8 cellular contexts compared by ENCODE assay signal in the genomic region with DNA sequence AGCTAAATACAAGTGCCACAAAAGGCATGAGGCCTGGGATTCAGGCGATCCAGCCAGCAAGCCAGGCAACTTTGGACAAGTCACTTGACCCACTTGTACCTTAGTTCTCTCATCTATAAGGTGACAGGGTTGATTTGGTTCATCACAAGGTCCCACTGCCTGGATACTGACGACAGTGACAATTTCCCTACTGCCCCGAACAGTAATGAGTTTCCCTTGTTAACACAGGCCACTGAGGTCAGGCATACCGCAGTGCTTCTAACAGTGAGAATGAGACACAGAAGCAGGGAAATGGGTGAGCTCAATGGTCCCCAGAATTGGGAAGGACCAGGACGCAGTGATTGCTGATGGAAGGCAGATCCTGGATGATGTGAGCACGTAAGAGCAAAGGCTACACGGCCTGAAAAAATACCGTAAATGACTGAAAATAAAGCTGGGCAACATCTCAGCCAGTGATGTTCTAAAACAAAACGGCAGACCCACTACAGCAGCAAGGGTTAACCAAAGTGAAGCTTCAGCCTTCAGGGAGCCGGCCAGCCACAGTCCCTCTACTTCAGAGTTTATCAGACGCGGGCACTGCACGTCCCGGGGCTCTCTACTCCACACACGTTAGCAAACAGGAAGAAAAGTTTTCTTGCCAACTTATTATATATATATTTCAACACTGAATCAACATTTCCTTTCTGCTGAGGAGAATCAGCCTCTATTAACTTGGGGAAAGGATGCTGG. TPM values are rescaled to one million over a fixed set of nuclear protein-coding genes. Genes with fewer than 3 reads are reported as not detected.
DNase-seq lines count a peak whose midpoint lies in the region; ATAC-seq, FAIRE-seq and TF ChIP-seq lines count a peak whose summit lies in the region.

No MANE protein-coding gene starts in this region.

- in situ Hi-C loops in K562 (cut with MboI) = no loop called here

- BruUV-seq in K562 (replicated peaks; lab: Mats Ljungman, UMichigan) = TSS peak; percentile 35

- H3K9ac ChIP-seq in K562 (ENCODE audit: insufficient read depth in 1 of 2, low read depth in 2 of 2, low read length in 2 of 2) = peak overlapping the region; percentile 85 to 98; a peak in 3 of 4 replicates

- H3K9me1 ChIP-seq in K562 (ENCODE audit: control insufficient read depth, insufficient read depth, low read length) = peaks cover 17% of the 10 kb centered on the region

- POLR2A ChIA-PET in K562 (lab: Yijun Ruan, JAX) = interaction anchor here (0.7 to 2.0 kb wide), 8 partner anchors 9 to 83 kb away, joined by 3 to 7 read pairs (median 4); no protein-coding TSS in a partner anchor

- H3K27ac ChIP-seq in K562 (ENCODE audit: extremely low read depth, low read depth, low read length) = peak overlapping the region; percentile 80
- H3K27ac ChIP-seq in right lobe of liver = peak overlapping the region; percentile 89 to 98 (median 93)
- peak overlapping the region; percentile 88 to 96 (median 94) for H3K27ac ChIP-seq in tibial nerve

- H3K27me3 ChIP-seq in K562 (ENCODE audit: control insufficient read depth in 2 of 2, insufficient read depth in 2 of 2, low read length in 2 of 2) (no peaks in the 10 kb centered on the region), right lobe of liver (no peaks in the 10 kb centered on the region), tibial nerve (no peaks in the 10 kb centered on the region)

- intact Hi-C loops in activated CD4-positive, alpha-beta T cell treated with anti-CD3 and anti-CD28 coated beads, Interleukin-2, amount 10 ng/mL, durations not matched to agents 24 days and 14 days (cut with micrococcal nuclease) = loop anchor here (1.0 to 10.0 kb wide), 11 partner anchors 9 to 1249 kb away; partner anchors contain the start of genes CANX, CNOT6, HNRNPH1 and RUFY1
- intact Hi-C loops in K562 (cut with micrococcal nuclease) (loop anchor here (2.0 to 10.0 kb wide), 3 partner anchors 29 to 223 kb away; partner anchors contain the start of gene ZFP62), right lobe of liver (cut with DNase I) (no loop called here)

- H3K4me1 Mint-ChIP-seq in activated CD4-positive, alpha-beta T cell treated with anti-CD3 and anti-CD28 coated beads, Interleukin-2, amount 10 ng/mL, durations not matched to agents 24 days and 14 days = peaks cover 73% of the 10 kb centered on the region

- H3K4me1 ChIP-seq in K562 (replicated peaks in 1 of 2; ENCODE audit: control insufficient read depth in 2 of 2, insufficient read depth in 2 of 2, low read length in 2 of 2) (peaks cover 56% of the 10 kb centered on the region in 2 experiments), right lobe of liver (peaks cover 0 to 83% (median 32%) of the 10 kb centered on the region in 4 donors), tibial nerve (peaks cover 0 to 89% (median 71%) of the 10 kb centered on the region in 4 donors)

- H3K9me3 Mint-ChIP-seq in activated CD4-positive, alpha-beta T cell treated with anti-CD3 and anti-CD28 coated beads, Interleukin-2, amount 10 ng/mL, durations not matched to agents 24 days and 14 days = no peaks in the 10 kb centered on the region

- TF ChIP-seq CTCF in K562 (IDR thresholded peaks at IDR 0.05 in 2 of 3, conservative IDR thresholded peaks at IDR 0.05 in 1 of 3; ENCODE audit: insufficient read depth in 2 of 3, low read depth in 1 of 3, low read length in 3 of 3) (no peak), right lobe of liver (IDR thresholded peaks at IDR 0.05) (no peak), tibial nerve (IDR thresholded peaks at IDR 0.05) (no peak)

- TF ChIP-seq POLR2A in K562 (conservative IDR thresholded peaks at IDR 0.05) (no peak), right lobe of liver (IDR thresholded peaks at IDR 0.05) (no peak), tibial nerve (IDR thresholded peaks at IDR 0.05) (no peak)

- CTCF ChIA-PET in K562 (lab: Yijun Ruan, JAX; ENCODE audit: low intra/inter-chr PET ratio) = no interaction called here

- no peaks in the 10 kb centered on the region for H3K27me3 Mint-ChIP-seq in activated CD4-positive, alpha-beta T cell treated with anti-CD3 and anti-CD28 coated beads, Interleukin-2, amount 10 ng/mL, durations not matched to agents 24 days and 14 days

- peaks cover 58% of the 10 kb centered on the region for H3K36me3 Mint-ChIP-seq in activated CD4-positive, alpha-beta T cell treated with anti-CD3 and anti-CD28 coated beads, Interleukin-2, amount 10 ng/mL, durations not matched to agents 24 days and 14 days (ENCODE audit: low read depth)

- H4K20me1 ChIP-seq in K562 (replicated peaks; ENCODE audit: control insufficient read depth, insufficient read depth, low read length) = peaks cover 40% of the 10 kb centered on the region

- peak overlapping the region; percentile 87 for H3K4me3 Mint-ChIP-seq in activated CD4-positive, alpha-beta T cell treated with anti-CD3 and anti-CD28 coated beads, Interleukin-2, amount 10 ng/mL, durations not matched to agents 24 days and 14 days

- H3K36me3 ChIP-seq in K562 (ENCODE audit: control insufficient read depth, insufficient read depth, low read length) (peaks cover 56% of the 10 kb centered on the region), right lobe of liver (peaks cover 0 to 11% (median 0%) of the 10 kb centered on the region in 4 donors), tibial nerve (peaks cover 0 to 8% (median 0%) of the 10 kb centered on the region in 3 donors)

- no peak for DNase-seq in activated CD4-positive, alpha-beta T cell treated with anti-CD3 and anti-CD28 coated beads, Interleukin-2, amount 10 ng/mL, durations not matched to agents 24 days and 14 days
- no peak for DNase-seq in activated CD4-positive, alpha-beta T cell treated with anti-CD3 and anti-CD28 coated beads for 1 hour
- DNase-seq in K562 (ENCODE audit: extremely low read depth in 1 of 4, low spot score in 3 of 4) (no peak), right lobe of liver (no peak), tibial nerve (ENCODE audit: low spot score in 2 of 2) (no peak), AG08395 (ENCODE audit: low spot score) (no peak)

- H2AFZ ChIP-seq in K562 (ENCODE audit: low read depth, low read length) = peak overlapping the region; percentile 81

- FAIRE-seq in K562 (lab: Jason Lieb, UNC) = no peak

- WGBS in K562 (ENCODE audit: insufficient coverage, low coverage, missing lambda C conversion rate) = 16% methylated on average over 15 of the region's 15 CpGs
- WGBS in right lobe of liver (ENCODE audit: insufficient coverage, low coverage, low lambda C conversion rate, missing lambda C conversion rate) = 22% methylated on average over 15 of the region's 15 CpGs
- 7 to 9% methylated on average over 15 of the region's 15 CpGs for WGBS in tibial nerve, 2 donors

- TF ChIP-seq RAD21 in K562 (CRISPR knock-in tag; conservative IDR thresholded peaks at IDR 0.05 in 1 of 2, IDR thresholded peaks at IDR 0.05 in 1 of 2) = no peak

- ATAC-seq in K562 (peak; percentile 18), right lobe of liver (peak; percentile 2 to 7 (median 5)), GM21447 (IDR thresholded peaks at IDR 0.05; ENCODE audit: unreplicated experiment) (no peak), HG03097 (IDR thresholded peaks at IDR 0.05; ENCODE audit: low FRiP score, unreplicated experiment) (no peak)

- H3K9me3 ChIP-seq in K562 (replicated peaks; ENCODE audit: control insufficient read depth, insufficient read depth, low read depth, low read length) = no peaks in the 10 kb centered on the region
- H3K9me3 ChIP-seq in right lobe of liver = no peaks in the 10 kb centered on the region
- H3K9me3 ChIP-seq in tibial nerve = no peaks in the 10 kb centered on the region

- no peak for TF ChIP-seq EP300 in K562 (IDR thresholded peaks at IDR 0.05; ENCODE audit: low read length)
- no peak for TF ChIP-seq EP300 in tibial nerve (IDR thresholded peaks at IDR 0.05)

- peak overlapping the region; percentile 87 for H3K27ac Mint-ChIP-seq in activated CD4-positive, alpha-beta T cell treated with anti-CD3 and anti-CD28 coated beads, Interleukin-2, amount 10 ng/mL, durations not matched to agents 24 days and 14 days

- H3K4me3 ChIP-seq in K562 (peak overlapping the region; percentile 84), right lobe of liver (peak overlapping the region; percentile 99 to 100 (median 99)), tibial nerve (peak overlapping the region; percentile 95 to 98 (median 95))

- H3K79me2 ChIP-seq in K562 (ENCODE audit: control insufficient read depth, insufficient read depth, low read length) = peaks cover 95% of the 10 kb centered on the region

- H3K4me2 ChIP-seq in K562 (ENCODE audit: insufficient read depth, low read length) = peak overlapping the region; percentile 97

RNA-seq across cellular contexts. Expression of gene MGAT1, which starts 0.8 kb away (rescaled TPM):
- 119 and 122 TPM in 2 replicates for total RNA-seq in activated CD4-positive, alpha-beta T cell treated with anti-CD3 and anti-CD28 coated beads, Interleukin-2, amount 10 ng/mL, durations not matched to agents 24 days and 14 days
- total RNA-seq in K562 (2011; cell fraction: chromatin; rRNA removed; ENCODE audit: low replicate concordance) = 73.7 and 86.6 TPM in 2 replicates
- total RNA-seq in K562 (2011; cell fraction: nucleolus; rRNA removed) = 95.9 and 106 TPM in 2 replicates
- total RNA-seq in K562 (2011; cell fraction: nucleoplasm; rRNA removed) = 91.3 and 109 TPM in 2 replicates
- total RNA-seq in K562 (2014; rRNA removed) (56.1 and 59.2 TPM in 2 replicates), K562 (2014; rRNA removed; fragmentation: Illumina TruSeq; extraction: Trizol) (34.4 and 37.9 TPM in 2 replicates), K562 (2015; rRNA removed; fragmentation: Illumina TruSeq; extraction: Trizol) (49.0 and 50.9 TPM in 2 replicates), K562 (2021) (71.7 and 82.7 TPM in 2 replicates), right lobe of liver (100 to 1,000 TPM in 4 of 6 experiments, 10 to 100 TPM in 2; 99.7 to 136 (median 106) TPM), tibial nerve (100 to 1,000 TPM; 161 to 216 (median 195) TPM)
- polyA plus RNA-seq in K562 (2011; rRNA removed) (42.9 and 52.4 TPM in 2 replicates), K562 (2014; fragmentation: Illumina TruSeq; extraction: Trizol) (44.5 and 50.6 TPM in 2 replicates), K562 (2014; fragmentation: Nextera tagmentation; extraction: Ambion mirVana) (1 to 10 TPM; 3.9 to 5.1 TPM), K562 (2014; rRNA removed) (64.2 and 72.6 TPM in 2 replicates)
- 63.9 and 119 TPM in 2 replicates for polyA plus RNA-seq in K562 (2011; cell fraction: cytosol; rRNA removed)
- polyA plus RNA-seq in K562 (2011; cell fraction: nucleus; rRNA removed) = 59.1 and 67.4 TPM in 2 replicates
- 75.0 and 92.9 TPM in 2 replicates for polyA plus RNA-seq in K562 (2012)
- 36.0 and 42.1 TPM in 2 replicates for polyA minus RNA-seq in K562 (2011; rRNA and poly(A)+ RNA removed)
- 40.6 and 47.7 TPM in 2 replicates for polyA minus RNA-seq in K562 (2011; cell fraction: cytosol; rRNA and poly(A)+ RNA removed)
- polyA minus RNA-seq in K562 (2011; cell fraction: nucleus; rRNA and poly(A)+ RNA removed) = 18.3 and 30.5 TPM in 2 replicates

RNA-seq across cellular contexts. Expression of gene ZFP62, which starts 59.3 kb away (rescaled TPM):
- total RNA-seq in activated CD4-positive, alpha-beta T cell treated with anti-CD3 and anti-CD28 coated beads, Interleukin-2, amount 10 ng/mL, durations not matched to agents 24 days and 14 days = 26.7 and 28.0 TPM in 2 replicates
- total RNA-seq in K562 (2011; cell fraction: chromatin; rRNA removed; ENCODE audit: low replicate concordance) = 20.6 and 74.4 TPM in 2 replicates
- total RNA-seq in K562 (2011; cell fraction: nucleolus; rRNA removed) = 10.7 and 15.1 TPM in 2 replicates
- 20.2 and 22.8 TPM in 2 replicates for total RNA-seq in K562 (2011; cell fraction: nucleoplasm; rRNA removed)
- total RNA-seq in K562 (2014; rRNA removed) (18.9 and 22.2 TPM in 2 replicates), K562 (2014; rRNA removed; fragmentation: Illumina TruSeq; extraction: Trizol) (32.8 and 33.9 TPM in 2 replicates), K562 (2015; rRNA removed; fragmentation: Illumina TruSeq; extraction: Trizol) (25.8 and 28.8 TPM in 2 replicates), K562 (2021) (22.9 and 24.0 TPM in 2 replicates), right lobe of liver (1 to 10 TPM; 3.6 to 9.0 (median 6.0) TPM), tibial nerve (10 to 100 TPM; 17.0 to 35.1 (median 25.3) TPM)
- polyA plus RNA-seq in K562 (2011; rRNA removed) (37.5 and 38.6 TPM in 2 replicates), K562 (2014; fragmentation: Illumina TruSeq; extraction: Trizol) (21.6 and 25.0 TPM in 2 replicates), K562 (2014; fragmentation: Nextera tagmentation; extraction: Ambion mirVana) (10 to 100 TPM; 12.2 to 18.1 TPM), K562 (2014; rRNA removed) (19.2 and 32.9 TPM in 2 replicates)
- 4.0 and 9.8 TPM in 2 replicates for polyA plus RNA-seq in K562 (2011; cell fraction: cytosol; rRNA removed)
- 41.6 and 58.9 TPM in 2 replicates for polyA plus RNA-seq in K562 (2011; cell fraction: nucleus; rRNA removed)
- 22.2 and 23.9 TPM in 2 replicates for polyA plus RNA-seq in K562 (2012)
- 45.8 and 63.5 TPM in 2 replicates for polyA minus RNA-seq in K562 (2011; rRNA and poly(A)+ RNA removed)
- polyA minus RNA-seq in K562 (2011; cell fraction: cytosol; rRNA and poly(A)+ RNA removed) = 13.9 and 14.1 TPM in 2 replicates
- polyA minus RNA-seq in K562 (2011; cell fraction: nucleus; rRNA and poly(A)+ RNA removed) = 17.5 and 36.4 TPM in 2 replicates

Comparison
In these comparisons a context has a peak if more than half of its experiments do, and no peak if none do; other contexts are left out.
1. ATAC-seq: peak in K562 (single experiment) and right lobe of liver (4 of 4); none in GM21447 (single experiment) and HG03097 (single experiment).
2. intact Hi-C loops: an anchor here in activated CD4-positive, alpha-beta T cell treated with anti-CD3 and anti-CD28 coated beads, Interleukin-2, amount 10 ng/mL, durations not matched to agents 24 days and 14 days (1.0 to 10.0 kb wide) and K562 (2.0 to 10.0 kb wide); none called in right lobe of liver.
3. Peak in every context shown above with its lines, with median percentiles within 50 percentile points of each other: H3K27ac ChIP-seq and H3K4me3 ChIP-seq.